Comparison of ENCODE assay signal across 12 cellular contexts in genomic region chr6:14655990-14656640, GRCh38.
DNase-seq lines count a peak whose midpoint lies in the region; ATAC-seq and TF ChIP-seq lines count a peak whose summit lies in the region.
"Had no signal": no experiment of that assay in that cellular context is flagged by ENCODE, and none has a peak within 500 bp of the region (broad histone marks: within the 10 kb centered on the region; RNA-seq: fewer than 3 reads in every experiment).

No MANE protein-coding gene starts in this region.

- no peaks in the 10 kb centered on the region for H4K20me1 ChIP-seq in DOHH2 (ENCODE audit: control insufficient read depth, insufficient read depth, low read depth, low read length)

- peak overlapping the region; percentile 80 to 91 for H3K27ac Mint-ChIP-seq in natural killer cell

- peaks cover 11 to 13% of the 10 kb centered on the region in 2 donors for H3K27me3 Mint-ChIP-seq in natural killer cell (ENCODE audit: low read depth in 2 of 2)

- H3K9me3 Mint-ChIP-seq in natural killer cell = no peaks in the 10 kb centered on the region
- H3K9me3 Mint-ChIP-seq: activated T-cell treated with anti-CD3 and anti-CD28 coated beads, Interleukin-2, amount 50 U/mL, for 4 hours had no signal

- peaks cover 65% of the 10 kb centered on the region for H3K4me1 ChIP-seq in DOHH2 (ENCODE audit: control insufficient read depth, low read length)

- H3K4me3 ChIP-seq in DOHH2 (ENCODE audit: low read length) (peak overlapping the region; percentile 53), WERI-Rb-1 (ENCODE audit: low read depth, low read length) (peak overlapping the region; percentile 59)

- no peak for TF ChIP-seq CTCF in DOHH2 (IDR thresholded peaks at IDR 0.05; ENCODE audit: low read depth, low read length, poor library complexity, severe bottlenecking)
- TF ChIP-seq CTCF in WERI-Rb-1 (IDR thresholded peaks at IDR 0.05; ENCODE audit: low read depth, low read length) = no peak
- no peak for TF ChIP-seq CTCF in natural killer cell (IDR thresholded peaks at IDR 0.05)
- no peak for TF ChIP-seq CTCF in GM10266 (IDR thresholded peaks at IDR 0.05; ENCODE audit: control insufficient read depth, insufficient read depth, low read depth, missing control alignments)

- no peak for DNase-seq in WERI-Rb-1
- DNase-seq in natural killer cell = no peak
- no peak for DNase-seq in DMS53 (lab: John Stamatoyannopoulos, UW)
- no peak for DNase-seq in GM10266 (ENCODE audit: extremely low spot score)
- DNase-seq: activated T-cell treated with anti-CD3 and anti-CD28 coated beads, Interleukin-2, amount 50 U/mL, for 4 hours; DMS79 treated with DMSO at 0.1 percent for 48 hours; NCI-H524 treated with DMSO at 0.1 percent for 48 hours; nucleus accumbens had no signal

- peak overlapping the region; percentile 52 for H3K27ac ChIP-seq in DOHH2 (ENCODE audit: low read depth, low read length)
- peak overlapping the region; percentile 83 for H3K27ac ChIP-seq in WERI-Rb-1

- H3K36me3 ChIP-seq in DOHH2 (ENCODE audit: control insufficient read depth, low read length) (no peaks in the 10 kb centered on the region), WERI-Rb-1 (no peaks in the 10 kb centered on the region)

- H3K9me2 ChIP-seq in DOHH2 (replicated peaks; ENCODE audit: control insufficient read depth, low read length) = no peaks in the 10 kb centered on the region

- H3K9me3 ChIP-seq in DOHH2 (ENCODE audit: control insufficient read depth, insufficient read depth, low read length) (no peaks in the 10 kb centered on the region), WERI-Rb-1 (ENCODE audit: severe bottlenecking) (peaks cover 3% of the 10 kb centered on the region)

- intact Hi-C loops in natural killer cell (cut with micrococcal nuclease) = no loop called here

- peaks cover 11% of the 10 kb centered on the region for H3F3A ChIP-seq in DOHH2 (ENCODE audit: control insufficient read depth, insufficient read depth)

- ATAC-seq in HG02885 (IDR thresholded peaks at IDR 0.05; ENCODE audit: poor library complexity, unreplicated experiment) (peak; percentile 38), natural killer cell (peak; percentile 45 to 69 (median 64)), HG02610 (IDR thresholded peaks at IDR 0.05; ENCODE audit: unreplicated experiment) (no peak)

- H3K4me1 Mint-ChIP-seq in natural killer cell = peaks cover 21 to 31% of the 10 kb centered on the region in 2 donors

- H3K79me2 ChIP-seq in DOHH2 (ENCODE audit: control insufficient read depth, low read length) = no peaks in the 10 kb centered on the region

- H3K27me3 ChIP-seq in DOHH2 (ENCODE audit: control insufficient read depth, low read length) (peaks cover 29% of the 10 kb centered on the region), WERI-Rb-1 (ENCODE audit: insufficient read depth, low read depth, severe bottlenecking) (no peaks in the 10 kb centered on the region)

- peak overlapping the region; percentile 61 for H3K4me2 ChIP-seq in DOHH2 (ENCODE audit: low read length)

- no peaks in the 10 kb centered on the region for H3K36me3 Mint-ChIP-seq in natural killer cell

- peak overlapping the region; percentile 66 for H3K4me3 Mint-ChIP-seq in natural killer cell
- H3K4me3 Mint-ChIP-seq: activated T-cell treated with anti-CD3 and anti-CD28 coated beads, Interleukin-2, amount 50 U/mL, for 4 hours; T-helper 1 cell treated with Interleukin-12 subunit alpha and Interleukin-12 subunit beta and Interleukin-4 antibody, amounts not matched to agents 30 μg/mL and 1 μg/mL, for 36 hours had no signal
